8 cellular contexts compared by ENCODE assay signal in the genomic region with DNA sequence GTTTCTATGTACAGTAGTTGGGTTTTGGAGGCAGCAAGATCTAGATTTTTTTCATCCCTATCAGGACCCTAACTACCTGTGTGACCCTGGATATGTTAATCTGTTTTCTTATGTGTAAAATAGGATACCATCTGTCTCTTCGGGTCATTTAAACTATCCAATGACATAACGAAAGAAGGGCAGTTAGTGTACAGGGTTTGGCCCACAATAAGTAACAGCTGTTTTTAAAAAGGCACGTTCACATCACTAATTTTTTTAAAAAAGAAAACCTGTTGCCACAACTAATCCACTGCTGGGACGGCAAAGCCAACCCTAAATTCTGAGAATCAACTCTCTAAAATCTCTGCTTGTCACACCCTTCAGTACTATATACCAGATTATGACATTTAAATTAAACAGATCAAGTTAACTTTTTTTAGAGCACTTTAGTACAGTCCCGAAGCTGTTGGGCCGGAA. TPM values are rescaled to one million over a fixed set of nuclear protein-coding genes. Genes with fewer than 3 reads are reported as not detected.
A peak's percentile ranks its signal among the peaks of the same experiment; 100 is the strongest.
DNase-seq lines count a peak whose midpoint lies in the region; ATAC-seq, FAIRE-seq and TF ChIP-seq lines count a peak whose summit lies in the region.

No MANE protein-coding gene starts in this region.

- TF ChIP-seq POLR2A in H54 (IDR thresholded peaks at IDR 0.05; ENCODE audit: low read depth, low read length), result no peak

- ATAC-seq in GM18867 (IDR thresholded peaks at IDR 0.05; ENCODE audit: unreplicated experiment), result peak; percentile 30
- ATAC-seq in HG03280 (IDR thresholded peaks at IDR 0.05; ENCODE audit: unreplicated experiment), result peak; percentile 33

- no peaks in the 10 kb centered on the region for H3K27me3 ChIP-seq in mononuclear cell (ENCODE audit: insufficient read depth, low read length)

- in situ Hi-C loops in astrocyte of the spinal cord (cut with HindIII; ENCODE audit: low sequenced_read_pairs), result no loop called here

- TF ChIP-seq CTCF in astrocyte of the spinal cord (IDR thresholded peaks at IDR 0.05; ENCODE audit: low read depth, low read length), result no peak

- H3K4me3 ChIP-seq in astrocyte of the spinal cord (ENCODE audit: low read depth, low read length) (peak overlapping the region; percentile 69), mononuclear cell (ENCODE audit: low read length) (peak overlapping the region; percentile 17)

- DNase-seq in astrocyte of the spinal cord (ENCODE audit: low read depth, low spot score) (no peak), HT-29 (ENCODE audit: low spot score) (no peak), NCI-H1436 treated with DMSO at 0.1 percent for 48 hours (lab: John Stamatoyannopoulos, UW) (no peak), NCI-H345 treated with DMSO at 0.1 percent for 48 hours (lab: John Stamatoyannopoulos, UW; ENCODE audit: unreplicated experiment) (no peak), H54 (ENCODE audit: insufficient read length, low spot score) (no peak)

- FAIRE-seq in H54 (lab: Jason Lieb, UNC), result no peak

- H3K4me1 ChIP-seq in mononuclear cell (ENCODE audit: insufficient read depth, low read length), result peaks cover 9% of the 10 kb centered on the region

- H3K9me3 ChIP-seq in mononuclear cell (ENCODE audit: low read depth, low read length), result no peaks in the 10 kb centered on the region

RNA-seq across cellular contexts. Expression of gene USP40, which starts 0.9 kb away (rescaled TPM):
- total RNA-seq in mononuclear cell, result 6.7 TPM
- total RNA-seq in HT-29 (2014; rRNA removed; shearing (Covaris generic)), result 20.4 and 21.8 TPM in 2 replicates

RNA-seq across cellular contexts. Expression of gene UGT1A8, which starts 51.7 kb away (rescaled TPM):
- not detected for total RNA-seq in mononuclear cell
- 43.6 and 56.6 TPM in 2 replicates for total RNA-seq in HT-29 (2014; rRNA removed; shearing (Covaris generic))

Comparison
In these comparisons a context has a peak if more than half of its experiments do, and no peak if none do; other contexts are left out.
1. RNA of gene UGT1A8, which starts 51.7 kb away (total RNA-seq): 43.6 to 56.6 TPM in HT-29; not detected in mononuclear cell (single experiment); every median in the first group is over 10 times any median in the second.